ENCODE assay signal across 1 cellular context in the genomic region with DNA sequence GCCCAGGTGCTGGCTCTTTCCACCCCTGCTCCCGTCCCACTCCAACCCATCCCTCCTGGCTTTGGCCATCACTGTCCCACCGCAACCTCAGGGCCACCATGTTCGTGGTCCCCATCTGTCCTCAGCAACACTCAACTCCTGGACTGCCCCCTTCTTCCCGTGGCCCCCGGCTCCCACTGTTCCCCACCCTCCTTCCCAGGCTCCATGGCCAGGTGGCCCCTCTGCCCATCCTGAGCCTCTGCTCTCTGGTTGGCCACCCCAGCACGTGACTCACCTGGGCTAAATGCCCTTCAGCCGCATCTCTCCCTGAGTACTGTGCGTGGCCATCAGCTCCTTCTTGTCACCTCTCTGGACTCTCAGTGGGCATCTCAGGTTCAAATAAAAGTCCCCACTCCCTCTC.
TF ChIP-seq lines count a peak whose summit lies in the region.

No MANE protein-coding gene starts in this region.

TF ChIP-seq in SK-N-SH, 30 proteins besides CTCF, POLR2A, EP300 and RAD21 (continued from another document):
- TF ChIP-seq, protein P1, sequence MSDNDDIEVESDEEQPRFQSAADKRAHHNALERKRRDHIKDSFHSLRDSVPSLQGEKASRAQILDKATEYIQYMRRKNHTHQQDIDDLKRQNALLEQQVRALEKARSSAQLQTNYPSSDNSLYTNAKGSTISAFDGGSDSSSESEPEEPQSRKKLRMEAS (IDR thresholded peaks at IDR 0.05; ENCODE audit: low read depth) = no peak
- no peak for TF ChIP-seq FOSL2 (IDR thresholded peaks at IDR 0.05; ENCODE audit: borderline replicate concordance, low read depth)
- TF ChIP-seq, protein P2, sequence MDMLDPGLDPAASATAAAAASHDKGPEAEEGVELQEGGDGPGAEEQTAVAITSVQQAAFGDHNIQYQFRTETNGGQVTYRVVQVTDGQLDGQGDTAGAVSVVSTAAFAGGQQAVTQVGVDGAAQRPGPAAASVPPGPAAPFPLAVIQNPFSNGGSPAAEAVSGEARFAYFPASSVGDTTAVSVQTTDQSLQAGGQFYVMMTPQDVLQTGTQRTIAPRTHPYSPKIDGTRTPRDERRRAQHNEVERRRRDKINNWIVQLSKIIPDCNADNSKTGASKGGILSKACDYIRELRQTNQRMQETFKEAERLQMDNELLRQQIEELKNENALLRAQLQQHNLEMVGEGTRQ (IDR thresholded peaks at IDR 0.05; ENCODE audit: borderline replicate concordance, low read depth, low read length) = no peak
- TF ChIP-seq RCOR1 (IDR thresholded peaks at IDR 0.05; ENCODE audit: low read length) = no peak
- TF ChIP-seq MXI1 (IDR thresholded peaks at IDR 0.05; ENCODE audit: low read depth, low read length) = no peak
- no peak for TF ChIP-seq SMC3 (IDR thresholded peaks at IDR 0.05; ENCODE audit: low read depth, low read length)
- no peak for TF ChIP-seq NRF1 (IDR thresholded peaks at IDR 0.05; ENCODE audit: low read depth, low read length)
